Comparison of ENCODE assay signal across 8 cellular contexts in genomic region chrX:48522291-48522690, GRCh38. TPM values are rescaled to one million over a fixed set of nuclear protein-coding genes. Genes with fewer than 3 reads are reported as not detected.
A peak's percentile ranks its signal among the peaks of the same experiment; 100 is the strongest.
DNase-seq lines count a peak whose midpoint lies in the region; ATAC-seq and TF ChIP-seq lines count a peak whose summit lies in the region.

No MANE protein-coding gene starts in this region.

- peak overlapping the region; percentile 86 for H3K4me3 Mint-ChIP-seq in memory B cell

- H3K36me3 ChIP-seq in cardiac muscle cell, result no peaks in the 10 kb centered on the region
- no peaks in the 10 kb centered on the region for H3K36me3 ChIP-seq in brain microvascular endothelial cell (replicated peaks)
- no peaks in the 10 kb centered on the region for H3K36me3 ChIP-seq in uterus

- no peaks in the 10 kb centered on the region for H3K27me3 Mint-ChIP-seq in memory B cell

- peak overlapping the region; percentile 82 for H3K27ac Mint-ChIP-seq in memory B cell

- H3K9me3 Mint-ChIP-seq in memory B cell, result no peaks in the 10 kb centered on the region

- no peak for ATAC-seq in memory B cell (ENCODE audit: low read depth)
- no peak for ATAC-seq in HG02852 (IDR thresholded peaks at IDR 0.05; ENCODE audit: unreplicated experiment)
- ATAC-seq in GM19452 (IDR thresholded peaks at IDR 0.05; ENCODE audit: unreplicated experiment), result no peak

- in situ Hi-C loops in brain microvascular endothelial cell (cut with HindIII; ENCODE audit: low pct_ligation_motif_present, low sequenced_read_pairs), result no loop called here

- peaks cover 5% of the 10 kb centered on the region for H3K36me3 Mint-ChIP-seq in memory B cell

- TF ChIP-seq CTCF in cardiac muscle cell (IDR thresholded peaks at IDR 0.05; ENCODE audit: low read depth, low read length) (no peak), brain microvascular endothelial cell (IDR thresholded peaks at IDR 0.05; ENCODE audit: low read depth, low read length, missing control alignments) (no peak), uterus (IDR thresholded peaks at IDR 0.05) (no peak)

- H3K4me1 Mint-ChIP-seq in memory B cell, result peaks cover 14% of the 10 kb centered on the region

- H3K27ac ChIP-seq in cardiac muscle cell (peak overlapping the region; percentile 79), brain microvascular endothelial cell (peak overlapping the region; percentile 55), uterus (peak overlapping the region; percentile 65 to 78)

- no peak for TF ChIP-seq POLR2A in uterus (IDR thresholded peaks at IDR 0.05)

- intact Hi-C loops in cardiac septum (cut with DNase I), result no loop called here
- intact Hi-C loops in uterus (cut with DNase I; ENCODE audit: low total_unique reads), result no loop called here

- DNase-seq in cardiac muscle cell (ENCODE audit: low read depth in 1 of 2, low spot score in 1 of 2) (no peak), cardiac septum (ENCODE audit: low spot score) (no peak), brain microvascular endothelial cell (no peak), memory B cell (ENCODE audit: low spot score in 2 of 2) (no peak), uterus (no peak), iPS-NIHi7 (ENCODE audit: extremely low spot score) (no peak)

- H3K4me3 ChIP-seq in cardiac muscle cell (peak overlapping the region; percentile 48), brain microvascular endothelial cell (ENCODE audit: low read depth, low read length) (peak overlapping the region; percentile 69), uterus (peak overlapping the region; percentile 43 to 47)

- H3K27me3 ChIP-seq in cardiac muscle cell (no peaks in the 10 kb centered on the region), brain microvascular endothelial cell (replicated peaks) (no peaks in the 10 kb centered on the region), uterus (no peaks in the 10 kb centered on the region)

- H3K9me3 ChIP-seq in cardiac muscle cell (ENCODE audit: low read depth) (no peaks in the 10 kb centered on the region), uterus (no peaks in the 10 kb centered on the region)

- H3K4me1 ChIP-seq in cardiac muscle cell (ENCODE audit: low read depth) (no peaks in the 10 kb centered on the region), uterus (no peaks in the 10 kb centered on the region)

RNA-seq across cellular contexts. Expression of gene EBP, which starts 0.7 kb away (rescaled TPM):
- total RNA-seq in cardiac muscle cell (74.5 and 141 TPM in 2 replicates), cardiac septum (38.6 TPM), uterus (10 to 100 TPM in 2 of 4 donors, 1 to 10 TPM in 1, not detected in 1; 2.4 to 23.0 (median 22.1) TPM)
- polyA plus RNA-seq in cardiac muscle cell, result 100 and 159 TPM in 2 replicates

RNA-seq across cellular contexts. Expression of gene PORCN, which starts 13.5 kb away (rescaled TPM):
- total RNA-seq in cardiac muscle cell, result 24.2 and 29.2 TPM in 2 replicates
- polyA plus RNA-seq in cardiac muscle cell, result 13.3 and 20.1 TPM in 2 replicates
- 12.9 TPM for total RNA-seq in cardiac septum
- 10 to 100 TPM in 1 of 4 donors, 1 to 10 TPM in 2, under 1 TPM in 1; 0.77 to 16.5 (median 4.8) TPM for total RNA-seq in uterus

RNA-seq across cellular contexts. Expression of gene TBC1D25, which starts 17.2 kb away (rescaled TPM):
- total RNA-seq in cardiac muscle cell (11.0 and 17.5 TPM in 2 replicates), cardiac septum (16.5 TPM), uterus (10 to 100 TPM in 1 of 4 donors, 1 to 10 TPM in 3; 4.1 to 14.3 (median 5.3) TPM)
- 9.9 and 18.1 TPM in 2 replicates for polyA plus RNA-seq in cardiac muscle cell

RNA-seq across cellular contexts. Expression of gene FTSJ1, which starts 46.3 kb away (rescaled TPM):
- total RNA-seq in cardiac muscle cell (34.8 and 40.5 TPM in 2 replicates), cardiac septum (18.8 TPM), uterus (10 to 100 TPM in 3 of 4 donors, 1 to 10 TPM in 1; 7.4 to 74.7 (median 51.0) TPM)
- 36.8 and 42.4 TPM in 2 replicates for polyA plus RNA-seq in cardiac muscle cell

RNA-seq across cellular contexts. Expression of gene RBM3, which starts 52.0 kb away (rescaled TPM):
- total RNA-seq in cardiac muscle cell (47.8 and 70.8 TPM in 2 replicates), cardiac septum (96.9 TPM), uterus (100 to 1,000 TPM in 3 of 4 donors, 10 to 100 TPM in 1; 52.3 to 239 (median 205) TPM)
- polyA plus RNA-seq in cardiac muscle cell, result 45.2 and 65.7 TPM in 2 replicates
